Comparison of ENCODE assay signal across 21 cellular contexts in the genomic region with DNA sequence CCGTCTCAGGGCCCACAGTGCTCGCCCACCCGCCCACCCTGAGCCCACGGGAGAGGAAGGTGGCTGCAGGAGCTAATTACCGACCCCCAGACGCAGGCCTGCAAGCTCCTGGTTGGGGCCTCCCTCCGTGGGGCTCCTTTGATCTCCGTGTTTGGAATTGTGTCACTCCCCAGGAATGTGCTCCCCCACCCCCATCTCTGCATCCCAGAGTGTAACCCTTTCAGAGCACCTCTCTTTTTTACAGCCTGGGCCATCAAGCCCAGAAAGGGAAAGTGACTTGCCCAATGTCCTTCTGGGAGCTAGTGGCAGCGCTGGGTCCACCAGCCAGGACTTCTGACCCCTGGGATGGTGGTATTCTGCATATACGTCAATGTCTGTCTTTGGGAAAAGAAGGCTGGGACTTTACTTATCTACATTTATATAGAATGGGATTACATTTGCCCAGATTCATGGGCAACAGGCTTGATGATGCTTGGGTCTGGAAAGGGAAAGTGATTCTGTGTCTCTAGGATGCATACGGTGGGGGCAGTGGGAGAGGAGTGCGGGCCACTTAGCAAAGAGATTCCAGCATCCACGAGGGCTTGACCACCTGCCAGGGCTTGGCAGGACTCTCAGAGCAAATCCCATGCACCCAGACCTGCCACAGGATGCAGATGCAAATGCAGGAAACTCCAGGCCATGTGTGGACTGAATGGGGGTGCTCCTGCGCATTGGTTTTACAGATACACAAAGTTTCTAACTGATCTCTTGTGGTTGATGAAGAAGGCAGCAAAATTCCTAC.
DNase-seq lines count a peak whose midpoint lies in the region; ATAC-seq and TF ChIP-seq lines count a peak whose summit lies in the region.
"Had no signal": no experiment of that assay in that cellular context is flagged by ENCODE, and none has a peak within 500 bp of the region (broad histone marks: within the 10 kb centered on the region; RNA-seq: fewer than 3 reads in every experiment).

No MANE protein-coding gene starts in this region.

- TF ChIP-seq CTCF in glutamatergic neuron (IDR thresholded peaks at IDR 0.05; ENCODE audit: partially characterized antibody, unreplicated experiment) (no peak), progenitor cell of endocrine pancreas (IDR thresholded peaks at IDR 0.05; ENCODE audit: unreplicated experiment) (no peak), ovary (IDR thresholded peaks at IDR 0.05) (no peak)

- ATAC-seq in left lobe of liver (no peak), GM21723 (IDR thresholded peaks at IDR 0.05; ENCODE audit: unreplicated experiment) (no peak)
- ATAC-seq: GM12878; Panc1; psoas muscle; stimulated activated naive B cell treated with anti-CD40 and anti-IgM and Interleukin-4, amounts not matched to agents 10 μg/mL and 1 μg/mL and 100 μg/mL, for 72 hours had no signal

- H3K27ac ChIP-seq in ovary = no peak overlapping the region
- H3K27ac ChIP-seq: brain microvascular endothelial cell, GM23248, psoas muscle, tibial artery had no signal

- peaks cover 9% of the 10 kb centered on the region for H3K36me3 Mint-ChIP-seq in glutamatergic neuron (ENCODE audit: unreplicated experiment)
- no peaks in the 10 kb centered on the region for H3K36me3 Mint-ChIP-seq in progenitor cell of endocrine pancreas (ENCODE audit: insufficient read depth)
- H3K36me3 Mint-ChIP-seq: stimulated activated naive B cell treated with anti-CD40 and anti-IgM and Interleukin-4, amounts not matched to agents 10 μg/mL and 1 μg/mL and 100 μg/mL, for 72 hours had no signal

- H3K4me3 ChIP-seq in ovary = no peak overlapping the region
- H3K4me3 ChIP-seq: GM12878, GM23248, psoas muscle, tibial artery had no signal

- peaks cover 3% of the 10 kb centered on the region for H3K4me1 ChIP-seq in ovary (ENCODE audit: insufficient read depth)
- H3K4me1 ChIP-seq: psoas muscle, tibial artery had no signal

- 0 out of 2 replicates have a peak, but pooled peaks have one; percentile 13 for TF ChIP-seq EP300 in Ishikawa (IDR thresholded peaks at IDR 0.05; ENCODE audit: borderline replicate concordance)
- no peak for TF ChIP-seq EP300 in ovary (IDR thresholded peaks at IDR 0.05)

- TF ChIP-seq POLR2A in ovary (IDR thresholded peaks at IDR 0.05) = no peak

- no peaks in the 10 kb centered on the region for H3K9me3 ChIP-seq in ovary
- H3K9me3 ChIP-seq: psoas muscle, tibial artery had no signal

- no peaks in the 10 kb centered on the region for H3K36me3 ChIP-seq in ovary
- H3K36me3 ChIP-seq: brain microvascular endothelial cell, tibial artery had no signal

- H3K4me1 Mint-ChIP-seq in glutamatergic neuron (ENCODE audit: low read depth, unreplicated experiment) (peaks cover 44% of the 10 kb centered on the region), progenitor cell of endocrine pancreas (ENCODE audit: low read depth) (peaks cover 30% of the 10 kb centered on the region)
- H3K4me1 Mint-ChIP-seq: B cell; stimulated activated naive B cell treated with anti-CD40 and anti-IgM and Interleukin-4, amounts not matched to agents 10 μg/mL and 1 μg/mL and 100 μg/mL, for 72 hours had no signal

- WGBS in ovary, 3 donors = 42 to 51% (median 50%) methylated on average over 12 to 14 of the region's 14 CpGs

- peaks cover 6% of the 10 kb centered on the region for H3K9me3 Mint-ChIP-seq in glutamatergic neuron (ENCODE audit: unreplicated experiment)
- H3K9me3 Mint-ChIP-seq in progenitor cell of endocrine pancreas (ENCODE audit: low read depth) = no peaks in the 10 kb centered on the region
- H3K9me3 Mint-ChIP-seq: dendritic cell treated with granulocyte-macrophage colony-stimulating factor and Interleukin-4, amounts not matched to agents 40 ng/mL and 50 ng/mL, for 4 days; stimulated activated naive B cell treated with anti-CD40 and anti-IgM and Interleukin-4, amounts not matched to agents 10 μg/mL and 1 μg/mL and 100 μg/mL, for 72 hours had no signal

- H3K4me3 Mint-ChIP-seq in glutamatergic neuron (ENCODE audit: unreplicated experiment) = peak overlapping the region; percentile 31
- no peak overlapping the region for H3K4me3 Mint-ChIP-seq in progenitor cell of endocrine pancreas (ENCODE audit: low read depth)
- H3K4me3 Mint-ChIP-seq: B cell; dendritic cell treated with granulocyte-macrophage colony-stimulating factor and Interleukin-4, amounts not matched to agents 40 ng/mL and 50 ng/mL, for 4 days; stimulated activated naive B cell treated with anti-CD40 and anti-IgM and Interleukin-4, amounts not matched to agents 10 μg/mL and 1 μg/mL and 100 μg/mL, for 72 hours had no signal

- H3K27me3 Mint-ChIP-seq in glutamatergic neuron (ENCODE audit: unreplicated experiment) (peaks cover 2% of the 10 kb centered on the region), progenitor cell of endocrine pancreas (peaks cover 45% of the 10 kb centered on the region)
- H3K27me3 Mint-ChIP-seq: B cell; dendritic cell treated with granulocyte-macrophage colony-stimulating factor and Interleukin-4, amounts not matched to agents 40 ng/mL and 50 ng/mL, for 4 days; stimulated activated naive B cell treated with anti-CD40 and anti-IgM and Interleukin-4, amounts not matched to agents 10 μg/mL and 1 μg/mL and 100 μg/mL, for 72 hours had no signal

- DNase-seq in glutamatergic neuron = no peak
- peak; percentile 16 for DNase-seq in kidney glomerular epithelial cell (lab: John Stamatoyannopoulos, UW)
- DNase-seq in progenitor cell of endocrine pancreas (ENCODE audit: low spot score, unreplicated experiment) = peak; percentile 22
- DNase-seq in activated CD8-positive, alpha-beta memory T cell treated with anti-CD3 and anti-CD28 coated beads, Interleukin-2, amount 50 U/mL, for 48 hours = no peak
- no peak for DNase-seq in left lobe of liver (ENCODE audit: low spot score)
- DNase-seq in ovary = no peak
- DNase-seq: activated CD4-positive, alpha-beta T cell treated with anti-CD3 and anti-CD28 coated beads for 48 hours; activated naive CD4-positive, alpha-beta T cell treated with anti-CD3 and anti-CD28 coated beads, Interleukin-2, amount 50 U/mL, for 16 hours; brain microvascular endothelial cell; erythroblast; GM23248; NCI-H1436; psoas muscle; stimulated activated naive B cell treated with anti-CD40 and anti-IgM and Interleukin-4, amounts not matched to agents 10 μg/mL and 1 μg/mL and 100 μg/mL, for 72 hours; tibial artery had no signal

- intact Hi-C loops in ovary (cut with DNase I) = no loop called here

- no peak for TF ChIP-seq RAD21 in Ishikawa (IDR thresholded peaks at IDR 0.05; ENCODE audit: low read depth)

- H3K27ac Mint-ChIP-seq in glutamatergic neuron (ENCODE audit: unreplicated experiment) (peak overlapping the region; percentile 23), progenitor cell of endocrine pancreas (peak overlapping the region; percentile 88)
- H3K27ac Mint-ChIP-seq: B cell; dendritic cell treated with granulocyte-macrophage colony-stimulating factor and Interleukin-4, amounts not matched to agents 40 ng/mL and 50 ng/mL, for 4 days; stimulated activated naive B cell treated with anti-CD40 and anti-IgM and Interleukin-4, amounts not matched to agents 10 μg/mL and 1 μg/mL and 100 μg/mL, for 72 hours had no signal

- no peaks in the 10 kb centered on the region for H3K27me3 ChIP-seq in ovary
- H3K27me3 ChIP-seq: brain microvascular endothelial cell had no signal

TF ChIP-seq in Ishikawa, 13 proteins besides CTCF, POLR2A, EP300 and RAD21:
- TF ChIP-seq TEAD4 (IDR thresholded peaks at IDR 0.05) (peak; percentile 79), ZBTB7A (IDR thresholded peaks at IDR 0.05; ENCODE audit: low read depth) (no peak), TAF1 (IDR thresholded peaks at IDR 0.05; ENCODE audit: low read depth) (no peak), YY1 (IDR thresholded peaks at IDR 0.05; ENCODE audit: low read depth) (no peak)
- TF ChIP-seq, protein P1, sequence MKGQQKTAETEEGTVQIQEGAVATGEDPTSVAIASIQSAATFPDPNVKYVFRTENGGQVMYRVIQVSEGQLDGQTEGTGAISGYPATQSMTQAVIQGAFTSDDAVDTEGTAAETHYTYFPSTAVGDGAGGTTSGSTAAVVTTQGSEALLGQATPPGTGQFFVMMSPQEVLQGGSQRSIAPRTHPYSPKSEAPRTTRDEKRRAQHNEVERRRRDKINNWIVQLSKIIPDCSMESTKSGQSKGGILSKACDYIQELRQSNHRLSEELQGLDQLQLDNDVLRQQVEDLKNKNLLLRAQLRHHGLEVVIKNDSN (IDR thresholded peaks at IDR 0.05) = no peak

Comparison
In these comparisons a context has a peak if more than half of its experiments do, and no peak if none do; other contexts are left out.
1. DNase-seq: peak in kidney glomerular epithelial cell (single experiment) and progenitor cell of endocrine pancreas (single experiment); none in glutamatergic neuron (single experiment), activated CD8-positive, alpha-beta memory T cell treated with anti-CD3 and anti-CD28 coated beads, Interleukin-2, amount 50 U/mL, for 48 hours (single experiment), left lobe of liver (single experiment) and ovary (0 of 5).